1 cellular context compared by ENCODE assay signal in genomic region chr6:11069760-11070159, GRCh38.
A peak's percentile ranks its signal among the peaks of the same experiment; 100 is the strongest.
TF ChIP-seq lines count a peak whose summit lies in the region.

No MANE protein-coding gene starts in this region.

TF ChIP-seq in K562, 482 proteins besides CTCF, POLR2A, EP300 and RAD21 (continued from another document and continues in another):
- no peak for TF ChIP-seq MGA (IDR thresholded peaks at IDR 0.05)
- TF ChIP-seq SP1 (CRISPR knock-in tag; IDR thresholded peaks at IDR 0.05) = no peak
- TF ChIP-seq MYBL2 (IDR thresholded peaks at IDR 0.05; ENCODE audit: low read depth) = no peak
- no peak for TF ChIP-seq MYBL2 (CRISPR knock-in tag; IDR thresholded peaks at IDR 0.05; ENCODE audit: borderline replicate concordance)
- TF ChIP-seq CHD7 (IDR thresholded peaks at IDR 0.05; ENCODE audit: low read depth, low read length) = no peak
- TF ChIP-seq ELF1 (tag; IDR thresholded peaks at IDR 0.05) = 0 out of 2 replicates have a peak, but pooled peaks have one; percentile 25
- TF ChIP-seq DLX4 (CRISPR knock-in tag; IDR thresholded peaks at IDR 0.05) = no peak
- no peak for TF ChIP-seq ZNF512 (tag; IDR thresholded peaks at IDR 0.05)
- TF ChIP-seq SMARCB1 (IDR thresholded peaks at IDR 0.05; ENCODE audit: insufficient read length, low read depth) = no peak
- no peak for TF ChIP-seq BDP1 (IDR thresholded peaks at IDR 0.05; ENCODE audit: insufficient read depth, insufficient read length)
- TF ChIP-seq ZBTB33 (CRISPR knock-in tag; IDR thresholded peaks at IDR 0.05) = no peak
- no peak for TF ChIP-seq SPI1 (IDR thresholded peaks at IDR 0.05; ENCODE audit: borderline replicate concordance, low read depth, low read length)
- no peak for TF ChIP-seq HDAC8 (tag; IDR thresholded peaks at IDR 0.05)
- no peak for TF ChIP-seq SNIP1 (IDR thresholded peaks at IDR 0.05; ENCODE audit: low read depth)
- no peak for TF ChIP-seq E2F1 (CRISPR knock-in tag; IDR thresholded peaks at IDR 0.05)
- TF ChIP-seq SOX6 (IDR thresholded peaks at IDR 0.05) = peak; percentile 17; the same call in 1 of the 2 replicates
